In genomic region chr16:31701734-31702133, GRCh38 we compare ENCODE assay signal across 12 cellular contexts.
A peak's percentile ranks its signal among the peaks of the same experiment; 100 is the strongest.
DNase-seq lines count a peak whose midpoint lies in the region; ATAC-seq and TF ChIP-seq lines count a peak whose summit lies in the region.
"Had no signal": no experiment of that assay in that cellular context is flagged by ENCODE, and none has a peak within 500 bp of the region (broad histone marks: within the 10 kb centered on the region; RNA-seq: fewer than 3 reads in every experiment).

No MANE protein-coding gene starts in this region.

- peaks cover 25% of the 10 kb centered on the region for H3K27me3 ChIP-seq in OCI-LY3 (ENCODE audit: low read depth, low read length)
- H3K27me3 ChIP-seq in neural cell (ENCODE audit: insufficient read depth, low read depth, low read length) = peaks cover 15% of the 10 kb centered on the region
- H3K27me3 ChIP-seq in transverse colon = no peaks in the 10 kb centered on the region
- H3K27me3 ChIP-seq: SJCRH30 had no signal

- H2AFZ ChIP-seq in OCI-LY3 (ENCODE audit: low read depth, low read length) (no peak overlapping the region), neural cell (ENCODE audit: low read depth, low read length) (no peak overlapping the region)

- H4K20me1 ChIP-seq in OCI-LY3 (ENCODE audit: insufficient read depth, low read length) (peaks cover 35% of the 10 kb centered on the region), neural cell (ENCODE audit: insufficient read depth) (no peaks in the 10 kb centered on the region)

- H3K9me3 Mint-ChIP-seq in effector memory CD8-positive, alpha-beta T cell = no peaks in the 10 kb centered on the region

- no peak overlapping the region for H3K27ac ChIP-seq in OCI-LY3 (ENCODE audit: low read length)
- no peak overlapping the region for H3K27ac ChIP-seq in neural cell (ENCODE audit: low read length)
- H3K27ac ChIP-seq in transverse colon = peak overlapping the region in 1 of 4 donors; percentile 74
- H3K27ac ChIP-seq: SJCRH30 had no signal

- TF ChIP-seq CTCF in GM12864 (IDR thresholded peaks at IDR 0.05; ENCODE audit: low read depth, low read length, missing control alignments) (no peak), OCI-LY3 (IDR thresholded peaks at IDR 0.05; ENCODE audit: low read depth, low read length) (no peak), neural cell (IDR thresholded peaks at IDR 0.05; ENCODE audit: poor library complexity, severe bottlenecking) (no peak), transverse colon (IDR thresholded peaks at IDR 0.05) (no peak)

- H3K4me1 Mint-ChIP-seq in effector memory CD8-positive, alpha-beta T cell (ENCODE audit: low read depth in 2 of 2) = peaks cover 23 to 31% of the 10 kb centered on the region in 2 donors

- no peak for TF ChIP-seq POLR2A in transverse colon (IDR thresholded peaks at IDR 0.05)

- TF ChIP-seq EP300 in neural cell (conservative IDR thresholded peaks at IDR 0.05; ENCODE audit: poor library complexity, severe bottlenecking) = no peak
- no peak for TF ChIP-seq EP300 in transverse colon (IDR thresholded peaks at IDR 0.05; ENCODE audit: low read depth)

- H3K4me1 ChIP-seq in OCI-LY3 (ENCODE audit: low read length) (peaks cover 10% of the 10 kb centered on the region), transverse colon (peaks cover 0 to 13% (median 8%) of the 10 kb centered on the region in 4 donors)
- H3K4me1 ChIP-seq: SJCRH30 had no signal

- no peak for TF ChIP-seq RAD21 in neural cell (conservative IDR thresholded peaks at IDR 0.05)

- ATAC-seq in effector memory CD8-positive, alpha-beta T cell (replicated peaks) = no peak
- ATAC-seq in HG02678 (IDR thresholded peaks at IDR 0.05; ENCODE audit: unreplicated experiment) (no peak), HG03108 (IDR thresholded peaks at IDR 0.05; ENCODE audit: unreplicated experiment) (no peak)

- no peaks in the 10 kb centered on the region for H3K27me3 Mint-ChIP-seq in effector memory CD8-positive, alpha-beta T cell

- intact Hi-C loops in transverse colon (cut with DNase I; ENCODE audit: low total_unique reads) = no loop called here

- no peaks in the 10 kb centered on the region for H3K9me3 ChIP-seq in OCI-LY3 (ENCODE audit: insufficient read depth, low read length)
- no peaks in the 10 kb centered on the region for H3K9me3 ChIP-seq in neural cell (ENCODE audit: low read length)
- H3K9me3 ChIP-seq in transverse colon = no peaks in the 10 kb centered on the region
- H3K9me3 ChIP-seq: SJCRH30 had no signal

- H3K79me2 ChIP-seq in OCI-LY3 (ENCODE audit: low read length) (no peaks in the 10 kb centered on the region), neural cell (replicated peaks; ENCODE audit: insufficient read depth, low read length) (peaks cover 13% of the 10 kb centered on the region)

- H3K4me3 Mint-ChIP-seq in effector memory CD8-positive, alpha-beta T cell = peak overlapping the region; percentile 89 to 91

- peaks cover 57% of the 10 kb centered on the region for H3K36me3 Mint-ChIP-seq in effector memory CD8-positive, alpha-beta T cell (ENCODE audit: insufficient read depth)

- H3K4me2 ChIP-seq in OCI-LY3 (ENCODE audit: low read length) (peak overlapping the region; percentile 72), neural cell (ENCODE audit: low read length) (peak overlapping the region; percentile 91)

- no peaks in the 10 kb centered on the region for H3F3A ChIP-seq in neural cell (ENCODE audit: insufficient read depth, low read length, poor library complexity, severe bottlenecking)

- peak overlapping the region; percentile 93 to 96 for H3K27ac Mint-ChIP-seq in effector memory CD8-positive, alpha-beta T cell

- WGBS in transverse colon (ENCODE audit: low coverage in 1 of 2), 2 donors = 63% methylated on average over 3 of the region's 3 CpGs; no CpG with 5 or more reads in 1 of the 2 donors

- no peak overlapping the region for H3K9ac ChIP-seq in OCI-LY3 (ENCODE audit: low read length)
- no peak overlapping the region for H3K9ac ChIP-seq in neural cell (ENCODE audit: low read length)

- in situ Hi-C loops in transverse colon (cut with MboI; ENCODE audit: low pct_ligation_motif_present in 1 of 4, low pct_unique_long_range_greater_than_20kb in 1 of 4, low sequenced_read_pairs in 3 of 4) = loop anchor here in 1 of 4 donors (25.0 kb wide), 1 partner anchor 739 kb away; the partner anchor contains the start of gene SETD1A

- H3K36me3 ChIP-seq in OCI-LY3 (replicated peaks; ENCODE audit: low read depth, low read length) = peaks cover 19% of the 10 kb centered on the region
- H3K36me3 ChIP-seq in neural cell (ENCODE audit: insufficient read depth, low read length) = no peaks in the 10 kb centered on the region
- H3K36me3 ChIP-seq in transverse colon = peaks cover 0 to 23% (median 9%) of the 10 kb centered on the region in 4 donors

- H3K4me3 ChIP-seq in GM12864 (ENCODE audit: low read depth, low read length) (peak overlapping the region; percentile 98; the same call in 1 of the 2 replicates), OCI-LY3 (ENCODE audit: low read length) (peak overlapping the region; percentile 77), neural cell (ENCODE audit: low read length) (peak overlapping the region; percentile 97), transverse colon (peak overlapping the region in 1 of 4 donors; percentile 89)

- H3K9me2 ChIP-seq in neural cell (ENCODE audit: insufficient read depth, low read length) = no peaks in the 10 kb centered on the region

- DNase-seq in GM12864 (ENCODE audit: low read depth) (no peak), transverse colon (no peak), DMS53 treated with DMSO at 0.1 percent for 48 hours (lab: John Stamatoyannopoulos, UW; ENCODE audit: unreplicated experiment) (no peak)
- no peak for DNase-seq in effector memory CD8-positive, alpha-beta T cell
- DNase-seq: activated CD4-positive, alpha-beta T cell treated with anti-CD3 and anti-CD28 coated beads, Interleukin-2, amount 50 U/mL, for 4 hours; GOT3; KG1; SJCRH30 had no signal

TF ChIP-seq in neural cell, 6 proteins besides CTCF, POLR2A, EP300 and RAD21:
- TF ChIP-seq REST (IDR thresholded peaks at IDR 0.05; ENCODE audit: borderline replicate concordance) (no peak), TAF1 (IDR thresholded peaks at IDR 0.05; ENCODE audit: low read depth) (no peak), EZH2 (IDR thresholded peaks at IDR 0.05; ENCODE audit: borderline replicate concordance, insufficient read depth, low read length, poor library complexity, severe bottlenecking) (no peak), POLR2AphosphoS5 (IDR thresholded peaks at IDR 0.05) (no peak), SMC3 (conservative IDR thresholded peaks at IDR 0.05; ENCODE audit: poor library complexity) (no peak), MXI1 (conservative IDR thresholded peaks at IDR 0.05; ENCODE audit: poor library complexity, severe bottlenecking) (no peak)
